1 cellular context compared by ENCODE assay signal in genomic region chr12:92170050-92170449, GRCh38.
TF ChIP-seq lines count a peak whose summit lies in the region.

No MANE protein-coding gene starts in this region.

TF ChIP-seq in HEK293T, 16 proteins besides CTCF, POLR2A, EP300 and RAD21:
- TF ChIP-seq NFRKB (IDR thresholded peaks at IDR 0.05) (no peak), FOXK2 (IDR thresholded peaks at IDR 0.05) (no peak), CTBP1 (IDR thresholded peaks at IDR 0.05; ENCODE audit: borderline replicate concordance) (no peak), FOXM1 (IDR thresholded peaks at IDR 0.05; ENCODE audit: borderline replicate concordance) (no peak), L3MBTL2 (conservative IDR thresholded peaks at IDR 0.05) (no peak), ELF4 (IDR thresholded peaks at IDR 0.05) (no peak), FOXA1 (IDR thresholded peaks at IDR 0.05) (no peak), SP1 (IDR thresholded peaks at IDR 0.05) (no peak), ZNF384 (IDR thresholded peaks at IDR 0.05) (no peak)
TF ChIP-seq in HEK293T: peak in this region for 0.
